In the genomic region with DNA sequence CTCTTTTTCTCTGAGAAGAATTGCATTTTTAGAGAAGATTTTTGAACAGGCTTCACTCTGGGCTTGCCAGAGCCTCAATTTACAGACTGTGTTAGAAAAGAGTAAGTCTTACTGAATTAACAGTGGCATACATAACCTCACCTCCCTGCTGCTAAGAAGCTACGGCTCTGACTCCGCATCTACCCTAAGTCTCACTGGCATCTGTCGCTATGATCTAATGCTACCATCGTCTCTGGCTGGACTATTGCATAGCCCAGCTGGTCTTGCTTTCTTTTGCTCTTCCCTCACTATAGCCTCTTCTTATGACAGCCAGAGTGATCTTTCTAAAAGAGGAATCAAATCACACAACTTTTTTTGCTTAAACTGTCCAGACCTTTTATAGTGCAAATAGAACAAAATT, we compare ENCODE assay signal across 25 cellular contexts.
DNase-seq lines count a peak whose midpoint lies in the region; ATAC-seq, FAIRE-seq and TF ChIP-seq lines count a peak whose summit lies in the region.
"Had no signal": no experiment of that assay in that cellular context is flagged by ENCODE, and none has a peak within 500 bp of the region (broad histone marks: within the 10 kb centered on the region; RNA-seq: fewer than 3 reads in every experiment).

No MANE protein-coding gene starts in this region.

- H3K27me3 Mint-ChIP-seq in CD14-positive monocyte (ENCODE audit: low read depth in 3 of 3) = peaks cover 0 to 1% (median 0%) of the 10 kb centered on the region in 3 donors

- peaks cover 34 to 42% of the 10 kb centered on the region in 2 donors for H3K36me3 Mint-ChIP-seq in CD14-positive monocyte
- H3K36me3 Mint-ChIP-seq: CD4-positive, alpha-beta memory T cell; T-cell had no signal

- H4K20me1 ChIP-seq in GM23248 (ENCODE audit: insufficient read depth) (no peaks in the 10 kb centered on the region), GM12878 (ENCODE audit: control insufficient read depth, insufficient read depth) (no peaks in the 10 kb centered on the region)
- H4K20me1 ChIP-seq: BLaER1 treated with 17β-estradiol and CSF1 and Interleukin-3, amounts not matched to agents 10 nM and 100 nM had no signal

- ATAC-seq in GM12878 = no peak
- ATAC-seq: GM23338, PC-3, T-cell had no signal

- POLR2A ChIA-PET in GM12878 (lab: Charles Lee) = interaction anchor here (0.6 kb wide), 1 partner anchor 282 kb away, joined by 3 read pairs; no protein-coding TSS in a partner anchor

- H3K4me3 Mint-ChIP-seq in CD14-positive monocyte = no peak overlapping the region
- H3K4me3 Mint-ChIP-seq: CD4-positive, alpha-beta memory T cell; GM23338; T-cell had no signal

- H3K9me2 ChIP-seq in GM23248 (ENCODE audit: insufficient read depth) = no peaks in the 10 kb centered on the region

- DNase-seq in CD14-positive monocyte (ENCODE audit: low spot score) = no peak
- DNase-seq in GM23248 = peak; percentile 35
- DNase-seq in GM12878 (ENCODE audit: low read depth, low spot score) = no peak
- DNase-seq in dedifferentiated amniotic fluid mesenchymal stem cell (ENCODE audit: extremely low spot score) = no peak
- DNase-seq in activated CD8-positive, alpha-beta memory T cell treated with anti-CD3 and anti-CD28 coated beads, Interleukin-2, amount 50 U/mL, for 4 hours = no peak
- DNase-seq in stimulated activated CD4-positive, alpha-beta T cell treated with anti-CD3 and anti-CD28 coated beads, Interleukin-4, amount 100 ng/mL, for 1 hour = no peak
- no peak for DNase-seq in SIG-M5 (lab: John Stamatoyannopoulos, UW)
- DNase-seq: AML-193; Caco-2; CD4-positive, alpha-beta memory T cell; DMS153; IMR-90; KG1; MG63; NCI-H2081; NCI-H2227 treated with DMSO at 0.1 percent for 48 hours; T-cell had no signal

- no peak for TF ChIP-seq EP300 in GM12878 (IDR thresholded peaks at IDR 0.05; ENCODE audit: borderline replicate concordance in 1 of 2, control insufficient read depth in 1 of 2, low read depth in 2 of 2, low read length in 2 of 2)

- 20 to 21% methylated on average over 4 of the region's 4 CpGs for WGBS in GM23248 (ENCODE audit: low coverage in 1 of 2, low lambda C conversion rate in 2 of 2, missing lambda C conversion rate in 2 of 2), 2 experiments
- 78% methylated on average over 4 of the region's 4 CpGs for WGBS in GM12878 (ENCODE audit: insufficient coverage, insufficient replicate concordance, low lambda C conversion rate, missing lambda C conversion rate)

- TF ChIP-seq POLR2A in GM12878 (IDR thresholded peaks at IDR 0.05; ENCODE audit: low read depth, low read length) = no peak

- H3K36me3 ChIP-seq in GM23248 (ENCODE audit: low read depth) (no peaks in the 10 kb centered on the region), GM12878 (ENCODE audit: control insufficient read depth in 2 of 2, insufficient read depth in 2 of 2, low read length in 1 of 2) (no peaks in the 10 kb centered on the region), neutrophil (no peaks in the 10 kb centered on the region)
- H3K36me3 ChIP-seq: HAP-1, MG63, SJSA1 had no signal

- no peak overlapping the region for H3K9ac ChIP-seq in GM23248
- no peak overlapping the region for H3K9ac ChIP-seq in GM12878 (ENCODE audit: control insufficient read depth, insufficient read depth, low read length)

- no peak for FAIRE-seq in GM12878 (lab: Jason Lieb, UNC)
- FAIRE-seq: A204.1, GM18507 had no signal

- H3F3A ChIP-seq in GM23248 (ENCODE audit: insufficient read depth) = peaks cover 8% of the 10 kb centered on the region; the same call in 1 of the 2 replicates

- no peak overlapping the region for H2AFZ ChIP-seq in GM23248
- H2AFZ ChIP-seq in GM12878 (ENCODE audit: control insufficient read depth, low read depth, low read length) = no peak overlapping the region
- H2AFZ ChIP-seq: GM23338 had no signal

- RAD21 ChIA-PET in GM12878 (lab: Charles Lee; ENCODE audit: unreplicated experiment) = no interaction called here

- CTCF ChIA-PET in GM12878 (lab: Yijun Ruan, JAX) = no interaction called here

- H3K9me3 ChIP-seq in GM23248 (ENCODE audit: low read depth) = no peaks in the 10 kb centered on the region
- peaks cover 14% of the 10 kb centered on the region; the same call in 2 of the 3 replicates for H3K9me3 ChIP-seq in GM12878 (replicated peaks; ENCODE audit: control insufficient read depth, insufficient read depth, low read length)
- H3K9me3 ChIP-seq in neutrophil = no peaks in the 10 kb centered on the region
- H3K9me3 ChIP-seq: HAP-1, MG63 had no signal

- no TSS peak for BruUV-seq in GM12878 (replicated peaks; lab: Mats Ljungman, UMichigan)

- H3K79me2 ChIP-seq in GM23248 (ENCODE audit: insufficient read depth) (no peaks in the 10 kb centered on the region), GM12878 (ENCODE audit: control insufficient read depth, insufficient read depth, low read length) (no peaks in the 10 kb centered on the region)

- TF ChIP-seq CTCF in CD14-positive monocyte (IDR thresholded peaks at IDR 0.05) (no peak), GM12878 (IDR thresholded peaks at IDR 0.05 in 2 of 3, conservative IDR thresholded peaks at IDR 0.05 in 1 of 3; ENCODE audit: control insufficient read depth in 2 of 3, extremely low read depth in 1 of 3, insufficient read depth in 1 of 3, low read depth in 3 of 3, low read length in 3 of 3) (no peak), neutrophil (IDR thresholded peaks at IDR 0.05) (no peak)

- H3K4me3 ChIP-seq in GM23248 (no peak overlapping the region), GM12878 (no peak overlapping the region), neutrophil (ENCODE audit: low read depth in 1 of 2, low read length in 1 of 2) (no peak overlapping the region)
- H3K4me3 ChIP-seq: BLaER1 treated with 17β-estradiol and CSF1 and Interleukin-3, amounts not matched to agents 10 nM and 100 nM; GM23338; HAP-1; MG63; SJSA1 had no signal

- intact Hi-C loops in CD14-positive monocyte (cut with micrococcal nuclease) = no loop called here
- intact Hi-C loops in GM12878 (cut with micrococcal nuclease; ENCODE audit: unreplicated experiment) = no loop called here

- peaks cover 94% of the 10 kb centered on the region for H3K4me1 Mint-ChIP-seq in CD14-positive monocyte
- H3K4me1 Mint-ChIP-seq: CD4-positive, alpha-beta memory T cell; T-cell had no signal

- in situ Hi-C loops in GM23248 (cut with MboI) (no loop called here), GM12878 (cut with MboI) (no loop called here)

- no peak overlapping the region for H3K27ac ChIP-seq in GM23248
- H3K27ac ChIP-seq in GM12878 (ENCODE audit: control insufficient read depth, insufficient read depth) = no peak overlapping the region
- peak overlapping the region; percentile 96 for H3K27ac ChIP-seq in neutrophil
- H3K27ac ChIP-seq: SJSA1 had no signal

- peak overlapping the region; percentile 35 to 97 (median 90) for H3K27ac Mint-ChIP-seq in CD14-positive monocyte
- H3K27ac Mint-ChIP-seq: CD4-positive, alpha-beta memory T cell; GM23338; T-cell had no signal

- SMC1A ChIA-PET in GM12878 (lab: Charles Lee; ENCODE audit: uncharacterized antibody, unreplicated experiment) = no interaction called here

- no peaks in the 10 kb centered on the region for H3K27me3 ChIP-seq in GM23248 (replicated peaks; ENCODE audit: insufficient read depth)
- no peaks in the 10 kb centered on the region for H3K27me3 ChIP-seq in GM12878 (replicated peaks in 1 of 2; ENCODE audit: control insufficient read depth in 2 of 2, insufficient read depth in 2 of 2, low read length in 1 of 2)
- no peaks in the 10 kb centered on the region for H3K27me3 ChIP-seq in neutrophil
- H3K27me3 ChIP-seq: BLaER1 treated with 17β-estradiol and CSF1 and Interleukin-3, amounts not matched to agents 10 nM and 100 nM; MG63; SJSA1 had no signal

- H3K4me1 ChIP-seq in GM23248 (ENCODE audit: insufficient read depth) (peaks cover 17% of the 10 kb centered on the region), GM12878 (ENCODE audit: control insufficient read depth, insufficient read depth, low read length) (peaks cover 22% of the 10 kb centered on the region), neutrophil (ENCODE audit: control insufficient read depth in 1 of 2, insufficient read depth in 1 of 2, low read depth in 1 of 2, low read length in 1 of 2) (peaks cover 99 to 100% of the 10 kb centered on the region in 2 experiments)
- H3K4me1 ChIP-seq: Caco-2, HAP-1 had no signal

- H3K9me3 Mint-ChIP-seq in CD14-positive monocyte = peaks cover 9 to 33% (median 17%) of the 10 kb centered on the region in 7 donors

- H3K4me2 ChIP-seq in GM23248 (ENCODE audit: unreplicated experiment) (no peak overlapping the region), GM12878 (ENCODE audit: control insufficient read depth, insufficient read depth) (no peak overlapping the region)
- H3K4me2 ChIP-seq: GM23338 had no signal

- no peak for TF ChIP-seq RAD21 in GM12878 (IDR thresholded peaks at IDR 0.05; ENCODE audit: insufficient read depth, low read depth, low read length)

TF ChIP-seq in GM12878, 131 proteins besides CTCF, POLR2A, EP300 and RAD21:
- TF ChIP-seq, protein P1, sequence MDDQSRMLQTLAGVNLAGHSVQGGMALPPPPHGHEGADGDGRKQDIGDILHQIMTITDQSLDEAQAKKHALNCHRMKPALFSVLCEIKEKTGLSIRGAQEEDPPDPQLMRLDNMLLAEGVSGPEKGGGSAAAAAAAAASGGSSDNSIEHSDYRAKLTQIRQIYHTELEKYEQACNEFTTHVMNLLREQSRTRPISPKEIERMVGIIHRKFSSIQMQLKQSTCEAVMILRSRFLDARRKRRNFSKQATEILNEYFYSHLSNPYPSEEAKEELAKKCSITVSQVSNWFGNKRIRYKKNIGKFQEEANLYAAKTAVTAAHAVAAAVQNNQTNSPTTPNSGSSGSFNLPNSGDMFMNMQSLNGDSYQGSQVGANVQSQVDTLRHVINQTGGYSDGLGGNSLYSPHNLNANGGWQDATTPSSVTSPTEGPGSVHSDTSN (IDR thresholded peaks at IDR 0.05; ENCODE audit: insufficient replicate concordance, low read depth, low read length) = no peak
- TF ChIP-seq RBBP5 (conservative IDR thresholded peaks at IDR 0.05) = no peak
- TF ChIP-seq, protein P2, sequence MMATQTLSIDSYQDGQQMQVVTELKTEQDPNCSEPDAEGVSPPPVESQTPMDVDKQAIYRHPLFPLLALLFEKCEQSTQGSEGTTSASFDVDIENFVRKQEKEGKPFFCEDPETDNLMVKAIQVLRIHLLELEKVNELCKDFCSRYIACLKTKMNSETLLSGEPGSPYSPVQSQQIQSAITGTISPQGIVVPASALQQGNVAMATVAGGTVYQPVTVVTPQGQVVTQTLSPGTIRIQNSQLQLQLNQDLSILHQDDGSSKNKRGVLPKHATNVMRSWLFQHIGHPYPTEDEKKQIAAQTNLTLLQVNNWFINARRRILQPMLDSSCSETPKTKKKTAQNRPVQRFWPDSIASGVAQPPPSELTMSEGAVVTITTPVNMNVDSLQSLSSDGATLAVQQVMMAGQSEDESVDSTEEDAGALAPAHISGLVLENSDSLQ (IDR thresholded peaks at IDR 0.05) = peak; percentile 12; the same call in 1 of the 2 replicates
- no peak for TF ChIP-seq RELA (IDR thresholded peaks at IDR 0.05; ENCODE audit: borderline replicate concordance, partially characterized antibody)
- TF ChIP-seq HDAC6 (IDR thresholded peaks at IDR 0.05; ENCODE audit: unreplicated experiment) = no peak
- no peak for TF ChIP-seq SMARCA5 (IDR thresholded peaks at IDR 0.05)
- TF ChIP-seq POLR2AphosphoS2 (IDR thresholded peaks at IDR 0.05; ENCODE audit: low read depth, low read length) = no peak
- no peak for TF ChIP-seq NBN (IDR thresholded peaks at IDR 0.05)
